Comparison of ENCODE assay signal across 1 cellular context in the genomic region with DNA sequence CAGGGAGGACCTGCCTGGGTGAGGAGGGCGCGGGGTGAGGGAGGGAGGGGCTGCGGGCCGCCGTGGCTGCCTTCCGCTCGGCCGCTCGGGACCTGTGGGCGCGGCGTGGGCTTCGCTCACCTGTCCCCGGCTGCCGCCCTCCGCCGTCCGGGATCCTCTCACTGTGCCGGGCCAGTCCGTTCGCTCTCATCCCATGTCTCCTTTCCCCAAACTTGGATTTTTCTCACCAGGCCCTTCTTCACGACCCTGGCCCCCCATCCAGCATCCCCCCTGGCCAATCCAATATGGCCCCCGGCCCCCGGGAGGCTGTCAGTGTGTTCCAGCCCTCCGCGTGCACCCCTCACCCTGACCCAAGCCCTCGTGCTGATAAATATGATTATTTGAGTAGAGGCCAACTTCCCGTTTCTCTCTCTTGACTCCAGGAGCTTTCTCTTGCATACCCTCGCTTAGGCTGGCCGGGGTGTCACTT.
TF ChIP-seq lines count a peak whose summit lies in the region.

No MANE protein-coding gene starts in this region.

TF ChIP-seq in endothelial cell of umbilical vein, 7 proteins besides CTCF, POLR2A, EP300 and RAD21:
- TF ChIP-seq, protein P1, sequence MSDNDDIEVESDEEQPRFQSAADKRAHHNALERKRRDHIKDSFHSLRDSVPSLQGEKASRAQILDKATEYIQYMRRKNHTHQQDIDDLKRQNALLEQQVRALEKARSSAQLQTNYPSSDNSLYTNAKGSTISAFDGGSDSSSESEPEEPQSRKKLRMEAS (IDR thresholded peaks at IDR 0.05; ENCODE audit: insufficient read depth, insufficient read length) = no peak
- TF ChIP-seq FOS (IDR thresholded peaks at IDR 0.05; ENCODE audit: borderline replicate concordance, insufficient read depth, low read length) (no peak), POLR2AphosphoS5 (IDR thresholded peaks at IDR 0.05; ENCODE audit: insufficient read depth, low read depth, low read length) (no peak), MYC (IDR thresholded peaks at IDR 0.05; ENCODE audit: low read depth, low read length) (no peak), GATA2 (IDR thresholded peaks at IDR 0.05; ENCODE audit: insufficient read depth, insufficient read length, low read depth, low read length) (no peak), JUN (IDR thresholded peaks at IDR 0.05; ENCODE audit: borderline replicate concordance, insufficient read depth, insufficient read length, low read depth) (no peak)
TF ChIP-seq in endothelial cell of umbilical vein: peak in this region for 0.
